ENCODE assay signal across 10 cellular contexts in the genomic region with DNA sequence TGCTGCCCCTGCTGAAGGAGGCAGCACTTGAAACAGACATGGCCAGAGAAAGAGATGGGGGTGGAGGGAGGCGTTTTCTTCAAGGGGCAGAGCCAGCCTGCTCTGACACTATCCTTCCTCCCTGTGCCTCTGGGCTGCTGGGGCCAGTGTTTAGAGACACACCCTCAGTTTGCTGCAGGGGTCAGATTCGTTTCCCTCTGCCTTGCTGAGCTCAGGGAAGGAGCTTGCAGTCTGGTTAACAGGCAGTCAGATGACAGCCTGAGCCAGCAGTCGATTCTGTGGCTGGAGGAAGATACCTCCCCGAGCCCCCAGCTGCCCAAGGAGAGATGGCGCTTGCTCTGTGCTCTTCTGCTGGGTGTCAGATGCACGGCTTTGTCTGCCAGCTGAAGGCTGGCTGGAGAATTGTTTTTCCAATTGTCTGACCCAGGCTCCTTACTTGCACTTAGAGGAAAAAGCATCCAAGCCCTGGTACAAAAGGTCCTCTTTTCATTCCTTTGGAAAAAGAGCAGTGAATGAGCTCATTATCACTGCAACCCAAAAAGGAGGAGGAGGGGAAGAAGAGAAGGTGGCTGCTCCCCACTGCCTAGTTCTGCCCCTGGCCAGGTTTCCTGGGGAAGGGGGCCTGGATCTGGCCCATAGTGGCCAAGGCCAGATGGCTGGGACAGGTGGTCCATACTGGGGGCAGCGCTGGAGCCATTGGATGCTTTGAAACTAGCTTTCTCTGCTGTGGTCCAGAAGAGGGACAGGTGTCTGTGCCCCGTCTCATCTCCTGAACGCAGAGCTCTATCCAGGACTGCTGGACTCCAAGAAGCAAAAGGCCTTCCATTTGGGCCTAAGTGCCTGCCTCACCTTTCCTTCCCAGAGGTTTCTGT.
DNase-seq lines count a peak whose midpoint lies in the region; ATAC-seq and TF ChIP-seq lines count a peak whose summit lies in the region.
"Had no signal": no experiment of that assay in that cellular context is flagged by ENCODE, and none has a peak within 500 bp of the region (broad histone marks: within the 10 kb centered on the region; RNA-seq: fewer than 3 reads in every experiment).

No MANE protein-coding gene starts in this region.

- peak; percentile 22 to 69 (median 44) for ATAC-seq in heart left ventricle
- no peak for ATAC-seq in GM18870 (IDR thresholded peaks at IDR 0.05; ENCODE audit: unreplicated experiment)
- no peak for ATAC-seq in HG03378 (IDR thresholded peaks at IDR 0.05; ENCODE audit: unreplicated experiment)

- intact Hi-C loops in heart left ventricle (cut with DNase I) (loop anchor here in 3 of 10 donors (5.0 kb wide), 2 partner anchors 36 to 41 kb away; no protein-coding TSS in a partner anchor), prostate gland (cut with DNase I) (no loop called here)

- peak; percentile 73 for DNase-seq in ELF-1 (ENCODE audit: low read depth, low spot score)
- DNase-seq in adipocyte (ENCODE audit: low read depth): peak; percentile 75
- DNase-seq in heart left ventricle: peak in 4 of 5 donors; percentile 45 to 70 (median 52)
- no peak for DNase-seq in prostate gland (ENCODE audit: low spot score)
- DNase-seq in effector CD8-positive, alpha-beta T cell (lab: John Stamatoyannopoulos, UW): no peak
- no peak for DNase-seq in HuH-7 (ENCODE audit: low spot score)
- DNase-seq: CD4-positive, alpha-beta T cell; kidney glomerular epithelial cell had no signal

- H3K27me3 ChIP-seq in adipocyte (replicated peaks; ENCODE audit: control insufficient read depth, insufficient read depth, low read length) (no peaks in the 10 kb centered on the region), heart left ventricle (no peaks in the 10 kb centered on the region), prostate gland (replicated peaks; ENCODE audit: insufficient read depth) (no peaks in the 10 kb centered on the region)

- no peak for TF ChIP-seq POLR2A in heart left ventricle (IDR thresholded peaks at IDR 0.05)
- TF ChIP-seq POLR2A in prostate gland (IDR thresholded peaks at IDR 0.05): no peak

- H3K36me3 ChIP-seq in adipocyte (ENCODE audit: control insufficient read depth, insufficient read depth, low read length, severe bottlenecking) (no peaks in the 10 kb centered on the region), heart left ventricle (peaks cover 0 to 42% (median 29%) of the 10 kb centered on the region in 9 donors), prostate gland (no peaks in the 10 kb centered on the region)

- H3K9me3 ChIP-seq in adipocyte (ENCODE audit: control insufficient read depth, low read length) (no peaks in the 10 kb centered on the region), heart left ventricle (no peaks in the 10 kb centered on the region), prostate gland (no peaks in the 10 kb centered on the region)

- H3K4me1 ChIP-seq in adipocyte (ENCODE audit: control insufficient read depth, insufficient read depth, low read length): peaks cover 41% of the 10 kb centered on the region
- peaks cover 4 to 93% (median 66%) of the 10 kb centered on the region in 12 donors for H3K4me1 ChIP-seq in heart left ventricle
- H3K4me1 ChIP-seq in prostate gland (replicated peaks): no peaks in the 10 kb centered on the region

- H3K27ac ChIP-seq in heart left ventricle (peak overlapping the region; percentile 2 to 83 (median 66)), prostate gland (peak overlapping the region; percentile 25 to 54)

- H3K4me3 ChIP-seq in adipocyte (ENCODE audit: low read length) (no peak overlapping the region), heart left ventricle (no peak overlapping the region), prostate gland (no peak overlapping the region)

- H3K9ac ChIP-seq in adipocyte (ENCODE audit: low read length): peak overlapping the region; percentile 8

- 41 to 69% (median 48%) methylated on average over 9 of the region's 9 CpGs for WGBS in heart left ventricle, 4 donors
- 56% methylated on average over 9 of the region's 9 CpGs for WGBS in prostate gland

- TF ChIP-seq CTCF in heart left ventricle (IDR thresholded peaks at IDR 0.05): no peak
- TF ChIP-seq CTCF in prostate gland (IDR thresholded peaks at IDR 0.05): no peak

Comparison
In these comparisons a context has a peak if more than half of its experiments do, and no peak if none do; other contexts are left out.
1. DNase-seq: peak in ELF-1 (single experiment), adipocyte (single experiment) and heart left ventricle (4 of 5); none in prostate gland (single experiment), effector CD8-positive, alpha-beta T cell (single experiment) and HuH-7 (single experiment).
2. ATAC-seq: peak in heart left ventricle (4 of 4); none in GM18870 (single experiment) and HG03378 (single experiment).